Comparison of ENCODE assay signal across 17 cellular contexts in genomic region chr12:124097681-124098080, GRCh38.
DNase-seq lines count a peak whose midpoint lies in the region; ATAC-seq and TF ChIP-seq lines count a peak whose summit lies in the region.
"Had no signal": no experiment of that assay in that cellular context is flagged by ENCODE, and none has a peak within 500 bp of the region (broad histone marks: within the 10 kb centered on the region; RNA-seq: fewer than 3 reads in every experiment).

No MANE protein-coding gene starts in this region.

- BruUV-seq in mammary epithelial cell (replicated peaks; lab: Mats Ljungman, UMichigan): no TSS peak

- dilution Hi-C loops in mammary epithelial cell (cut with HindIII; ENCODE audit: low sequenced_read_pairs): loop anchor here (10.0 kb wide), 1 partner anchor 637 kb away; no protein-coding TSS in a partner anchor

- intact Hi-C loops in mammary epithelial cell (cut with micrococcal nuclease) (no loop called here), sciatic nerve (cut with DNase I) (no loop called here), esophagus squamous epithelium (cut with DNase I) (no loop called here)

- H3K36me3 ChIP-seq in mammary epithelial cell (ENCODE audit: insufficient read depth, low read length) (no peaks in the 10 kb centered on the region), esophagus squamous epithelium (no peaks in the 10 kb centered on the region)
- H3K36me3 ChIP-seq: lower lobe of right lung, thyroid gland had no signal

- H3K9me3 ChIP-seq in mammary epithelial cell (replicated peaks; ENCODE audit: insufficient read depth, low read length) (no peaks in the 10 kb centered on the region), esophagus squamous epithelium (no peaks in the 10 kb centered on the region)
- H3K9me3 ChIP-seq: lower lobe of right lung, psoas muscle, thyroid gland had no signal

- no peaks in the 10 kb centered on the region for H4K20me1 ChIP-seq in mammary epithelial cell (ENCODE audit: insufficient read depth, low read length)

- H3K9ac ChIP-seq in mammary epithelial cell (ENCODE audit: insufficient read depth, low read length): no peak overlapping the region

- H3K79me2 ChIP-seq in mammary epithelial cell (ENCODE audit: insufficient read depth, low read length): no peaks in the 10 kb centered on the region

- TF ChIP-seq POLR2A in esophagus squamous epithelium (IDR thresholded peaks at IDR 0.05): no peak

- H3K4me2 ChIP-seq in mammary epithelial cell (ENCODE audit: insufficient read depth, low read depth, low read length): peak overlapping the region; percentile 3

- H3K27me3 ChIP-seq in mammary epithelial cell (ENCODE audit: insufficient read depth, low read length): no peaks in the 10 kb centered on the region
- H3K27me3 ChIP-seq in esophagus squamous epithelium: peaks cover 0 to 20% (median 0%) of the 10 kb centered on the region in 4 donors
- H3K27me3 ChIP-seq: thyroid gland had no signal

- TF ChIP-seq CTCF in mammary epithelial cell (conservative IDR thresholded peaks at IDR 0.05 in 1 of 2, IDR thresholded peaks at IDR 0.05 in 1 of 2; ENCODE audit: extremely low read depth in 1 of 2, insufficient read depth in 1 of 2, low read depth in 1 of 2, low read length in 2 of 2) (no peak), esophagus squamous epithelium (IDR thresholded peaks at IDR 0.05) (no peak)

- CTCF ChIA-PET in mammary epithelial cell (lab: Charles Lee; ENCODE audit: low non-redundant PET): no interaction called here

- WGBS in mammary epithelial cell (ENCODE audit: low coverage, missing lambda C conversion rate): 7% methylated on average over 7 of the region's 7 CpGs
- WGBS in esophagus squamous epithelium, 2 donors: 50 to 51% methylated on average over 6 to 7 of the region's 7 CpGs

- peak; percentile 71 for ATAC-seq in sciatic nerve
- no peak for ATAC-seq in GM19467 (IDR thresholded peaks at IDR 0.05; ENCODE audit: unreplicated experiment)
- ATAC-seq: activated T-cell treated with anti-CD3 and anti-CD28 coated beads, Interleukin-2, amount 50 U/mL, for 4 hours; CD8-positive, alpha-beta T cell; lower lobe of right lung; SK-N-SH treated with all-trans-retinoic acid at 6 μM for 48 hours had no signal

- no peaks in the 10 kb centered on the region for H3K4me1 ChIP-seq in mammary epithelial cell (ENCODE audit: insufficient read depth, low read length)
- peaks cover 0 to 12% (median 0%) of the 10 kb centered on the region in 3 donors for H3K4me1 ChIP-seq in esophagus squamous epithelium
- H3K4me1 ChIP-seq: lower lobe of right lung, psoas muscle, thyroid gland had no signal

- in situ Hi-C loops in mammary epithelial cell (cut with MboI; ENCODE audit: low sequenced_read_pairs in 2 of 2): no loop called here

- DNase-seq in Ammon's horn (ENCODE audit: low spot score) (peak; percentile 20), mammary epithelial cell (no peak), inferior parietal cortex (ENCODE audit: extremely low spot score) (peak; percentile 23), sciatic nerve (ENCODE audit: low spot score) (no peak), NCI-H146 (lab: John Stamatoyannopoulos, UW) (no peak), esophagus squamous epithelium (lab: John Stamatoyannopoulos, UW) (no peak), NCI-H524 (lab: John Stamatoyannopoulos, UW) (no peak)
- DNase-seq: activated T-cell treated with anti-CD3 and anti-CD28 coated beads, Interleukin-2, amount 50 U/mL, for 4 hours; CD8-positive, alpha-beta T cell; dermis blood vessel endothelial cell; lower lobe of right lung; NK-92 treated with Interleukin-12 subunit alpha and Interleukin-12 subunit beta, amount 100 ng/mL, for 24 hours; psoas muscle; thyroid gland had no signal

- H3K4me3 ChIP-seq in mammary epithelial cell (replicated peaks in 1 of 3; ENCODE audit: insufficient read depth in 1 of 3, low read depth in 2 of 3, low read length in 3 of 3) (no peak overlapping the region), esophagus squamous epithelium (no peak overlapping the region)
- H3K4me3 ChIP-seq: lower lobe of right lung, psoas muscle, thyroid gland had no signal

- H3K27ac ChIP-seq in mammary epithelial cell (ENCODE audit: insufficient read depth, low read depth, low read length) (no peak overlapping the region), esophagus squamous epithelium (peak overlapping the region in 1 of 4 donors; percentile 17)
- H3K27ac ChIP-seq: HL-60, lower lobe of right lung, psoas muscle, thyroid gland had no signal

- H2AFZ ChIP-seq in mammary epithelial cell (ENCODE audit: low read depth, low read length): no peak overlapping the region

Comparison
In these comparisons a context has a peak if more than half of its experiments do, and no peak if none do; other contexts are left out.
1. DNase-seq: peak in Ammon's horn (single experiment) and inferior parietal cortex (single experiment); none in mammary epithelial cell (single experiment), sciatic nerve (single experiment), NCI-H146 (single experiment), esophagus squamous epithelium (single experiment) and NCI-H524 (0 of 2).